ENCODE assay signal across 9 cellular contexts in the genomic region with DNA sequence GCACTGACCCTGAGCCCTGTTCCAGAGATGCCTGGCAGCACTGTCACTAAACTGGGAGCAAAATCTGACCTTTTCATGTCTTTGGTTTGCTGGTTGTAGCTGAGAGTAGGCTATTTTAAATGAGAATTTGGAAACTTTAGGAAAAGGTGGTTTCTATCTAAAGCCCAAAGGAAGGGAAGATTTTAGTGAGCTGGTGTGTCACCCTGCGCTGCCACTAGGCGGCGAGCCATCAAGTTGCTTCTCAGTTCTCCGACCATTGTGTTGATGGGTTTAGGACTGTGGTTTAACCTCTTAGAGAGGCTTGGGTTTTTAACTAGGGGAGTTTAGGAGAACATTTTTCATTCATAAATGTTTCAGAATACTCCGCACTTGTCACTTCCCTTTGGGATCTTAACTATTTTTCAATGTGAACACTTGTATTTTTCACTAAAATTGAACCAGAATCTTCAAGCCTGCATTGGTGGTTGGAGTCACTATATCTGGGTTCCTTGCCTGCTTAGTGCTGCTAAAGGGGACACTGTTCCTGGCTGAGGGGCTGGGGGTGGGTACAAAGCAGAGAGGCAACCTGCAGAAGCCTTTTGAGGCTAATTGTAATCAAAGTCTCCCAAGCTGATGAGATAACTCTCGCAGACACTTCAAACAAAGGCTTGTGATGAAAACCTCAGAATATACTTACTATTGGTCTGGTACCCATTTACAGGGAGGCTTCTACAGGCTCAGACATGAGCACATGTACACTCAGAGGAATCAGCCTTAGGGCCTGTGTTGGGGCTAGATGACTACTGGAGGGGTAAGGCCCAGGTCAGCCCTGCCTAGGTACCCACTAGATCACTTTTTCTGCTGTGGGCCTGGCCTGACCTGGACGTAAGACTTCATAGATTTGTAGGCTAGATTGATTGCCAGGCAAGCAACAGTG.
A peak's percentile ranks its signal among the peaks of the same experiment; 100 is the strongest.
DNase-seq lines count a peak whose midpoint lies in the region; ATAC-seq, FAIRE-seq and TF ChIP-seq lines count a peak whose summit lies in the region.
"Had no signal": no experiment of that assay in that cellular context is flagged by ENCODE, and none has a peak within 500 bp of the region (broad histone marks: within the 10 kb centered on the region; RNA-seq: fewer than 3 reads in every experiment).

No MANE protein-coding gene starts in this region.

- FAIRE-seq in D721Med (lab: Jason Lieb, UNC), result no peak

- TF ChIP-seq RAD21 in Ishikawa (IDR thresholded peaks at IDR 0.05; ENCODE audit: low read depth), result peak; percentile 23; the same call in 1 of the 2 replicates

- H3K4me3 ChIP-seq in brain microvascular endothelial cell (ENCODE audit: low read depth, low read length) (no peak overlapping the region), mucosa of rectum (ENCODE audit: low read length in 2 of 2) (no peak overlapping the region)
- H3K4me3 ChIP-seq: SK-N-MC had no signal

- H3K27me3 ChIP-seq in brain microvascular endothelial cell (replicated peaks) (no peaks in the 10 kb centered on the region), mucosa of rectum (ENCODE audit: control insufficient read depth in 2 of 2, insufficient read depth in 2 of 2, low read length in 2 of 2) (no peaks in the 10 kb centered on the region)

- H3K9me3 ChIP-seq in mucosa of rectum (ENCODE audit: control insufficient read depth in 2 of 2, low read length in 2 of 2), result no peaks in the 10 kb centered on the region

- H3K4me1 ChIP-seq in mucosa of rectum (ENCODE audit: control insufficient read depth in 2 of 2, insufficient read depth in 2 of 2, low read length in 2 of 2), result peaks cover 11 to 26% of the 10 kb centered on the region in 2 donors

- H3K36me3 ChIP-seq in brain microvascular endothelial cell (replicated peaks), result peaks cover 40% of the 10 kb centered on the region
- H3K36me3 ChIP-seq in mucosa of rectum (ENCODE audit: control insufficient read depth in 2 of 2, insufficient read depth in 2 of 2, low read length in 2 of 2), result peaks cover 20 to 34% of the 10 kb centered on the region in 2 donors

- TF ChIP-seq CTCF in D721Med (IDR thresholded peaks at IDR 0.05; ENCODE audit: insufficient read depth, missing control alignments) (peak; percentile 41), brain microvascular endothelial cell (IDR thresholded peaks at IDR 0.05; ENCODE audit: low read depth, low read length, missing control alignments) (peak; percentile 92)

- no peak for TF ChIP-seq EP300 in Ishikawa (IDR thresholded peaks at IDR 0.05; ENCODE audit: borderline replicate concordance)

- no peak for DNase-seq in D721Med (ENCODE audit: insufficient read length, low spot score)
- no peak for DNase-seq in brain microvascular endothelial cell
- no peak for DNase-seq in NCI-H2029 treated with DMSO at 0.1 percent for 48 hours (lab: John Stamatoyannopoulos, UW)
- DNase-seq in GM19238 (ENCODE audit: insufficient read length, low spot score), result no peak

- H3K27ac ChIP-seq in brain microvascular endothelial cell (peak overlapping the region; percentile 24), mucosa of rectum (ENCODE audit: low read depth in 2 of 2, low read length in 2 of 2) (peak overlapping the region; percentile 36 to 53)
- H3K27ac ChIP-seq: SK-N-MC had no signal

- no peak overlapping the region for H3K9ac ChIP-seq in mucosa of rectum (ENCODE audit: low read depth in 1 of 2, low read length in 2 of 2)

- no peak for ATAC-seq in GM21737 (IDR thresholded peaks at IDR 0.05; ENCODE audit: unreplicated experiment)
- ATAC-seq in GM21786 (IDR thresholded peaks at IDR 0.05; ENCODE audit: unreplicated experiment), result no peak

- in situ Hi-C loops in brain microvascular endothelial cell (cut with HindIII; ENCODE audit: low pct_ligation_motif_present, low sequenced_read_pairs), result no loop called here

TF ChIP-seq in Ishikawa, 13 proteins besides CTCF, POLR2A, EP300 and RAD21:
- TF ChIP-seq, protein P1, sequence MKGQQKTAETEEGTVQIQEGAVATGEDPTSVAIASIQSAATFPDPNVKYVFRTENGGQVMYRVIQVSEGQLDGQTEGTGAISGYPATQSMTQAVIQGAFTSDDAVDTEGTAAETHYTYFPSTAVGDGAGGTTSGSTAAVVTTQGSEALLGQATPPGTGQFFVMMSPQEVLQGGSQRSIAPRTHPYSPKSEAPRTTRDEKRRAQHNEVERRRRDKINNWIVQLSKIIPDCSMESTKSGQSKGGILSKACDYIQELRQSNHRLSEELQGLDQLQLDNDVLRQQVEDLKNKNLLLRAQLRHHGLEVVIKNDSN (IDR thresholded peaks at IDR 0.05), result no peak
- no peak for TF ChIP-seq CREB1 (IDR thresholded peaks at IDR 0.05; ENCODE audit: low read depth)
- TF ChIP-seq NFIC (IDR thresholded peaks at IDR 0.05), result no peak
- no peak for TF ChIP-seq CEBPB (IDR thresholded peaks at IDR 0.05)
- no peak for TF ChIP-seq EGR1 (IDR thresholded peaks at IDR 0.05)
- TF ChIP-seq YY1 (IDR thresholded peaks at IDR 0.05; ENCODE audit: low read depth), result no peak
- TF ChIP-seq FOXM1 (IDR thresholded peaks at IDR 0.05; ENCODE audit: borderline replicate concordance, low read depth), result no peak
- no peak for TF ChIP-seq REST (IDR thresholded peaks at IDR 0.05; ENCODE audit: low read depth)
- no peak for TF ChIP-seq TAF1 (IDR thresholded peaks at IDR 0.05; ENCODE audit: low read depth)
- TF ChIP-seq, protein P2, sequence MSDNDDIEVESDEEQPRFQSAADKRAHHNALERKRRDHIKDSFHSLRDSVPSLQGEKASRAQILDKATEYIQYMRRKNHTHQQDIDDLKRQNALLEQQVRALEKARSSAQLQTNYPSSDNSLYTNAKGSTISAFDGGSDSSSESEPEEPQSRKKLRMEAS (IDR thresholded peaks at IDR 0.05), result no peak
- no peak for TF ChIP-seq ZBTB7A (IDR thresholded peaks at IDR 0.05; ENCODE audit: low read depth)
- TF ChIP-seq TEAD4 (IDR thresholded peaks at IDR 0.05), result no peak
- no peak for TF ChIP-seq TCF12 (IDR thresholded peaks at IDR 0.05; ENCODE audit: low read depth)
